In genomic region chr1:208931936-208932335, GRCh38 we compare ENCODE assay signal across 8 cellular contexts.
"Had no signal": no experiment of that assay in that cellular context is flagged by ENCODE, and none has a peak within 500 bp of the region (broad histone marks: within the 10 kb centered on the region; RNA-seq: fewer than 3 reads in every experiment).

No MANE protein-coding gene starts in this region.

- H3K4me3 ChIP-seq: K562 had no signal

- H3K27ac ChIP-seq: KMS-11 had no signal

- H3K9ac ChIP-seq: KMS-11 had no signal

- ATAC-seq: K562 had no signal

- H3K4me2 ChIP-seq: KMS-11 had no signal

- FAIRE-seq: H54, HTR-8/SVneo, K562 had no signal

- DNase-seq: GOT3, H9, HCEC 1CT, IMR-90 had no signal
